Comparison of ENCODE assay signal across 8 cellular contexts in genomic region chr16:85557083-85557975, GRCh38. TPM values are rescaled to one million over a fixed set of nuclear protein-coding genes. Genes with fewer than 3 reads are reported as not detected.
DNase-seq lines count a peak whose midpoint lies in the region; ATAC-seq and TF ChIP-seq lines count a peak whose summit lies in the region.

No MANE protein-coding gene starts in this region.

- H3K4me2 ChIP-seq in HCT116 (ENCODE audit: low read length), result peak overlapping the region; percentile 94

- TF ChIP-seq POLR2A in HCT116 (IDR thresholded peaks at IDR 0.05; ENCODE audit: borderline replicate concordance, extremely low read depth, insufficient read depth, insufficient read length), result no peak
- no peak for TF ChIP-seq POLR2A in suprapubic skin (IDR thresholded peaks at IDR 0.05)

- 6% methylated on average over 20 of the region's 22 CpGs for WGBS in suprapubic skin

- H3K4me1 Mint-ChIP-seq in CD8-positive, alpha-beta memory T cell, result peaks cover 47 to 68% (median 54%) of the 10 kb centered on the region in 3 donors

- H3K4me3 ChIP-seq in CD8-positive, alpha-beta memory T cell (ENCODE audit: low read length), result peak overlapping the region; percentile 87
- H3K4me3 ChIP-seq in HCT116 (replicated peaks in 1 of 2; ENCODE audit: low read depth in 1 of 2, low read length in 2 of 2), result peak overlapping the region; percentile 75 to 83
- H3K4me3 ChIP-seq in cardiac fibroblast (replicated peaks in 1 of 2; ENCODE audit: low read depth in 2 of 2, low read length in 2 of 2), result peak overlapping the region; percentile 70 to 80
- H3K4me3 ChIP-seq in lower lobe of right lung, result peak overlapping the region; percentile 88
- H3K4me3 ChIP-seq in suprapubic skin, result peak overlapping the region; percentile 80

- ATAC-seq in HCT116 (0 out of 2 replicates have a peak, but pooled peaks have one; percentile 12), SK-N-SH treated with all-trans-retinoic acid at 6 μM for 48 hours (peak; percentile 8; the same call in 2 of the 3 replicates), lower lobe of right lung (peak; percentile 3 to 23), HG02678 (IDR thresholded peaks at IDR 0.05; ENCODE audit: unreplicated experiment) (no peak)

- H3K4me3 Mint-ChIP-seq in CD8-positive, alpha-beta memory T cell, result peak overlapping the region; percentile 84 to 99 (median 97)

- H3K4me1 ChIP-seq in CD8-positive, alpha-beta memory T cell (ENCODE audit: insufficient read depth, low read length), result peaks cover 14% of the 10 kb centered on the region
- H3K4me1 ChIP-seq in HCT116 (ENCODE audit: control insufficient read depth in 1 of 2, insufficient read depth in 2 of 2, low read length in 2 of 2) (peaks cover 54 to 64% of the 10 kb centered on the region in 2 experiments), lower lobe of right lung (peaks cover 58% of the 10 kb centered on the region), suprapubic skin (peaks cover 86% of the 10 kb centered on the region)

- H3K36me3 Mint-ChIP-seq in CD8-positive, alpha-beta memory T cell, result peaks cover 0 to 19% (median 0%) of the 10 kb centered on the region in 3 donors

- H3K9ac ChIP-seq in HCT116 (ENCODE audit: low read length), result peak overlapping the region; percentile 70

- H4K20me1 ChIP-seq in HCT116 (ENCODE audit: insufficient read depth), result no peaks in the 10 kb centered on the region

- peak overlapping the region; percentile 83 to 99 (median 90) for H3K27ac Mint-ChIP-seq in CD8-positive, alpha-beta memory T cell

- peaks cover 0 to 3% of the 10 kb centered on the region in 2 donors for H3K27me3 Mint-ChIP-seq in CD8-positive, alpha-beta memory T cell

- POLR2A ChIA-PET in CD8-positive, alpha-beta memory T cell (lab: Charles Lee), result interaction anchor here (1.2 to 4.5 kb wide), 6 partner anchors 10 to 109 kb away, joined by 3 to 38 read pairs (median 6); partner anchors contain the start of gene GSE1
- POLR2A ChIA-PET in HCT116 (lab: Charles Lee), result interaction anchor here (1.2 to 1.6 kb wide), 3 partner anchors 12 to 56 kb away, joined by 4 read pairs; partner anchors contain the start of gene GSE1

- peak in 4 of 5 donors; percentile 31 to 72 (median 48) for DNase-seq in CD8-positive, alpha-beta memory T cell
- DNase-seq in HCT116 (ENCODE audit: low read depth, low spot score) (no peak), cardiac fibroblast (ENCODE audit: low read depth in 2 of 2) (peak in 1 of 2 donors; percentile 34), lower lobe of right lung (no peak), suprapubic skin (ENCODE audit: low spot score in 2 of 2) (no peak), medulla oblongata (ENCODE audit: extremely low spot score) (no peak)

- intact Hi-C loops in HCT116 (cut with micrococcal nuclease), result loop anchor here (10.0 kb wide), 1 partner anchor 133 kb away; no protein-coding TSS in a partner anchor
- intact Hi-C loops in lower lobe of right lung (cut with DNase I), result no loop called here

- TSS peak; percentile 25 for BruUV-seq in HCT116 (replicated peaks; lab: Mats Ljungman, UMichigan)

- no peaks in the 10 kb centered on the region for H3K9me3 ChIP-seq in CD8-positive, alpha-beta memory T cell (ENCODE audit: low read length)
- no peaks in the 10 kb centered on the region for H3K9me3 ChIP-seq in HCT116 (ENCODE audit: control insufficient read depth in 1 of 2, insufficient read depth in 1 of 2, low read depth in 1 of 2, low read length in 2 of 2)
- H3K9me3 ChIP-seq in lower lobe of right lung, result no peaks in the 10 kb centered on the region
- H3K9me3 ChIP-seq in suprapubic skin, result no peaks in the 10 kb centered on the region

- CTCF ChIA-PET in CD8-positive, alpha-beta memory T cell (lab: Charles Lee), result interaction anchor here (0.6 to 2.2 kb wide), 12 partner anchors 11 to 179 kb away, joined by 3 to 16 read pairs (median 4); partner anchors contain the start of gene GSE1
- CTCF ChIA-PET in HCT116 (lab: Charles Lee), result interaction anchor here (0.8 to 1.8 kb wide), 9 partner anchors 43 to 141 kb away, joined by 3 to 13 read pairs (median 9); no protein-coding TSS in a partner anchor

- H3K79me2 ChIP-seq in HCT116 (ENCODE audit: insufficient read depth, low read length), result 0 out of 2 replicates have a peak, but pooled peaks cover 3% of the 10 kb centered on the region

- TF ChIP-seq EP300 in suprapubic skin (IDR thresholded peaks at IDR 0.05), result no peak

- H3K9me2 ChIP-seq in HCT116 (ENCODE audit: insufficient read depth), result no peaks in the 10 kb centered on the region

- no peaks in the 10 kb centered on the region for H3K27me3 ChIP-seq in CD8-positive, alpha-beta memory T cell (ENCODE audit: insufficient read depth, low read length, poor library complexity, severe bottlenecking)
- H3K27me3 ChIP-seq in HCT116 (ENCODE audit: insufficient read depth, low read length) (no peaks in the 10 kb centered on the region), lower lobe of right lung (ENCODE audit: low read depth) (no peaks in the 10 kb centered on the region), suprapubic skin (no peaks in the 10 kb centered on the region)

- RAD21 ChIA-PET in HCT116 (lab: Charles Lee; ENCODE audit: low non-redundant PET in 1 of 2, low total read pairs in 2 of 2, uncharacterized antibody in 2 of 2, unreplicated experiment in 2 of 2), result interaction anchor here in 1 of 2 experiments (1.1 kb wide), 1 partner anchor 54 kb away, joined by 6 read pairs; no protein-coding TSS in a partner anchor

- H3K27ac ChIP-seq in CD8-positive, alpha-beta memory T cell (ENCODE audit: low read depth, low read length), result peak overlapping the region; percentile 95
- H3K27ac ChIP-seq in HCT116 (ENCODE audit: low read depth, low read length), result peak overlapping the region; percentile 18
- H3K27ac ChIP-seq in lower lobe of right lung, result peak overlapping the region; percentile 96
- H3K27ac ChIP-seq in suprapubic skin, result peak overlapping the region; percentile 85

- no peaks in the 10 kb centered on the region for H3K36me3 ChIP-seq in CD8-positive, alpha-beta memory T cell (ENCODE audit: insufficient read depth, low read length)
- H3K36me3 ChIP-seq in HCT116 (ENCODE audit: control insufficient read depth in 1 of 2, insufficient read depth in 2 of 2, low read length in 2 of 2) (no peaks in the 10 kb centered on the region), lower lobe of right lung (no peaks in the 10 kb centered on the region), suprapubic skin (no peaks in the 10 kb centered on the region)

- H2AFZ ChIP-seq in HCT116 (ENCODE audit: low read depth, low read length, poor library complexity, severe bottlenecking), result peak overlapping the region; percentile 59

- H3K9me3 Mint-ChIP-seq in CD8-positive, alpha-beta memory T cell, result peaks cover 0 to 5% (median 0%) of the 10 kb centered on the region in 5 donors

- TF ChIP-seq CTCF in HCT116 (IDR thresholded peaks at IDR 0.05 in 2 of 3, conservative IDR thresholded peaks at IDR 0.05 in 1 of 3; ENCODE audit: borderline replicate concordance in 1 of 3, insufficient read depth in 1 of 3, low read depth in 2 of 3, low read length in 2 of 3) (0 out of 6 replicates have a peak, but pooled peaks of 2 of the 3 experiments have one; percentile 7 to 15), cardiac fibroblast (IDR thresholded peaks at IDR 0.05; ENCODE audit: low read depth, low read length) (no peak), lower lobe of right lung (IDR thresholded peaks at IDR 0.05) (no peak), suprapubic skin (IDR thresholded peaks at IDR 0.05) (no peak)

- TF ChIP-seq RAD21 in HCT116 (IDR thresholded peaks at IDR 0.05; ENCODE audit: low read depth), result no peak

TF ChIP-seq in HCT116, 20 proteins besides CTCF, POLR2A, EP300 and RAD21 (continues in another document):
- TF ChIP-seq EGR1 (IDR thresholded peaks at IDR 0.05; ENCODE audit: low read depth) (no peak), CEBPB (IDR thresholded peaks at IDR 0.05; ENCODE audit: low read depth) (no peak), CBX3 (IDR thresholded peaks at IDR 0.05; ENCODE audit: low read depth) (no peak), EZH2 (IDR thresholded peaks at IDR 0.05) (no peak), FOSL1 (IDR thresholded peaks at IDR 0.05; ENCODE audit: low read depth) (no peak)

TF ChIP-seq in SK-N-SH treated with all-trans-retinoic acid at 6 μM for 48 hours, 23 proteins besides CTCF, POLR2A, EP300 and RAD21:
- TF ChIP-seq OSR1 (CRISPR knock-in tag; IDR thresholded peaks at IDR 0.05) (no peak), ESRRG (CRISPR knock-in tag; IDR thresholded peaks at IDR 0.05) (no peak), TSHZ2 (CRISPR knock-in tag; IDR thresholded peaks at IDR 0.05) (no peak), CSDC2 (CRISPR knock-in tag; IDR thresholded peaks at IDR 0.05) (no peak), ZC3H10 (CRISPR knock-in tag; IDR thresholded peaks at IDR 0.05) (no peak)

RNA-seq across cellular contexts. Expression of gene GSE1, which starts 55.8 kb away (rescaled TPM):
- total RNA-seq in CD8-positive, alpha-beta memory T cell, result 10 to 100 TPM; 27.8 to 28.5 TPM
- polyA plus RNA-seq in CD8-positive, alpha-beta memory T cell, result 5.5 TPM
- total RNA-seq in HCT116 (2021; ENCODE audit: unreplicated experiment) (90.2 TPM), lower lobe of right lung (85.2 TPM), suprapubic skin (100 to 1,000 TPM in 2 of 4 donors, 10 to 100 TPM in 2; 46.7 to 144 (median 96.9) TPM)
- 37.9 and 44.0 TPM in 2 replicates for polyA plus RNA-seq in HCT116 (2012)

Comparison
In these comparisons a context has a peak if more than half of its experiments do, and no peak if none do; other contexts are left out.
1. DNase-seq: peak in CD8-positive, alpha-beta memory T cell (4 of 5); none in HCT116 (single experiment), lower lobe of right lung (single experiment), suprapubic skin (0 of 2) and medulla oblongata (single experiment).
2. H3K27ac ChIP-seq: peak in every context shown above with its lines; median percentile 96 in lower lobe of right lung; 95 in CD8-positive, alpha-beta memory T cell; 85 in suprapubic skin; 18 in HCT116.
3. CTCF ChIP-seq: peak in HCT116 (2 of 3); none in cardiac fibroblast (single experiment), lower lobe of right lung (single experiment) and suprapubic skin (0 of 2).
4. Peak in every context shown above with its lines, with median percentiles within 50 percentile points of each other: H3K4me3 ChIP-seq.